17 cellular contexts compared by ENCODE assay signal in genomic region chr10:124026337-124026939, GRCh38.
"Had no signal": no experiment of that assay in that cellular context is flagged by ENCODE, and none has a peak within 500 bp of the region (broad histone marks: within the 10 kb centered on the region; RNA-seq: fewer than 3 reads in every experiment).

No MANE protein-coding gene starts in this region.

- H3K9me3 ChIP-seq: SJSA1, thyroid gland had no signal

- H3K27me3 Mint-ChIP-seq: activated naive CD8-positive, alpha-beta T cell treated with anti-CD3 and anti-CD28 coated beads, Interleukin-2, amount 50 U/mL, for 24 hours had no signal

- H3K9ac ChIP-seq: parathyroid adenoma had no signal

- DNase-seq: activated CD4-positive, alpha-beta T cell treated with anti-CD3 and anti-CD28 coated beads for 4 hours; activated CD8-positive, alpha-beta memory T cell treated with anti-CD3 and anti-CD28 coated beads, Interleukin-2, amount 50 U/mL, for 4 hours; activated naive CD4-positive, alpha-beta T cell; activated naive CD8-positive, alpha-beta T cell treated with anti-CD3 and anti-CD28 coated beads, Interleukin-2, amount 50 U/mL, for 24 hours; activated T-cell treated with anti-CD3 and anti-CD28 coated beads, Interleukin-2, amount 50 U/mL, for 72 hours; central memory CD4-positive, alpha-beta T cell; cortex of kidney; glutamatergic neuron; retina; stimulated activated CD4-positive, alpha-beta T cell treated with anti-CD3 and anti-CD28 coated beads, Interleukin-15, amount 100 ng/mL, for 24 hours; stimulated activated CD4-positive, alpha-beta T cell treated with anti-CD3 and anti-CD28 coated beads, Interleukin-4, amount 100 ng/mL, for 4 hours; T-helper 1 cell; thyroid gland had no signal

- H3K27me3 ChIP-seq: SJSA1, thyroid gland had no signal

- H3K4me1 ChIP-seq: parathyroid adenoma, SJSA1, thyroid gland had no signal

- H3K9me3 Mint-ChIP-seq: activated CD8-positive, alpha-beta T cell treated with anti-CD3 and anti-CD28 coated beads for 36 hours; activated naive CD8-positive, alpha-beta T cell treated with anti-CD3 and anti-CD28 coated beads, Interleukin-2, amount 50 U/mL, for 24 hours; activated T-cell treated with anti-CD3 and anti-CD28 coated beads, Interleukin-2, amount 50 U/mL, for 72 hours had no signal

- H3K27ac ChIP-seq: parathyroid adenoma, SJSA1, thyroid gland, WERI-Rb-1 had no signal

- H3K27ac Mint-ChIP-seq: activated CD8-positive, alpha-beta T cell treated with anti-CD3 and anti-CD28 coated beads for 36 hours; activated naive CD8-positive, alpha-beta T cell treated with anti-CD3 and anti-CD28 coated beads, Interleukin-2, amount 50 U/mL, for 24 hours; activated T-cell treated with anti-CD3 and anti-CD28 coated beads, Interleukin-2, amount 50 U/mL, for 72 hours had no signal

- H3K36me3 ChIP-seq: SJSA1, WERI-Rb-1 had no signal

- H3K4me3 ChIP-seq: SJSA1, thyroid gland had no signal

- ATAC-seq: activated naive CD8-positive, alpha-beta T cell treated with anti-CD3 and anti-CD28 coated beads, Interleukin-2, amount 50 U/mL, for 24 hours; activated T-cell treated with anti-CD3 and anti-CD28 coated beads, Interleukin-2, amount 50 U/mL, for 72 hours had no signal

- H3K4me3 Mint-ChIP-seq: activated CD8-positive, alpha-beta T cell treated with anti-CD3 and anti-CD28 coated beads for 36 hours; activated naive CD8-positive, alpha-beta T cell treated with anti-CD3 and anti-CD28 coated beads, Interleukin-2, amount 50 U/mL, for 24 hours; activated T-cell treated with anti-CD3 and anti-CD28 coated beads, Interleukin-2, amount 50 U/mL, for 72 hours had no signal
